ENCODE assay signal across 19 cellular contexts in the genomic region with DNA sequence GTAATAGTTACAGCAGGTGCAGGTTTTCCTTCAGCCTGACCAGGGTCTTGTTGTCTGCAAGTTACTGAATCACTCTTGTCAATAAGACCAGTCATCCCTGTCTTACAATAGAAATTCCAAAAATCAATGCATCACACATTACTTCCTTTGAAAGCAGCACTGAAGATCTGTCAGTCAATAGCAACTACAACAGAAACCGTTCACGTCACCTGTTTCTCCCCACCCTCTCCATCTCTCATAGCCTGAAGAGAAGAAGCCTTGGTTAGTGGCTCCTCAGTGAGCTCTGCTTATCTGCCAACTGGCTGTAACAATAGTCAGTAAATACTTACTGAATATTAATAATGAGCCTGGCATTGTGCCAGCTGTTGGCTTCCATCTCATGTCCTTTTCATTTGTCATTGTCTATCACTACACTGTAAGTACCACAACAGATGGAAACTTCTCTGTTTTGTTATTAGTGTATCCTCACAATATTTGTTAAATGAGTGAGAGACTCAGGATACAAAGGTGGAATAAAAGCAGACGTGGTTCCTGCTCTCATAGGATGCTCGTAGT.
A peak's percentile ranks its signal among the peaks of the same experiment; 100 is the strongest.
DNase-seq lines count a peak whose midpoint lies in the region; ATAC-seq and TF ChIP-seq lines count a peak whose summit lies in the region.
"Had no signal": no experiment of that assay in that cellular context is flagged by ENCODE, and none has a peak within 500 bp of the region (broad histone marks: within the 10 kb centered on the region; RNA-seq: fewer than 3 reads in every experiment).

No MANE protein-coding gene starts in this region.

- ATAC-seq in GM18517 (IDR thresholded peaks at IDR 0.05; ENCODE audit: unreplicated experiment) (peak; percentile 40), GM19463 (IDR thresholded peaks at IDR 0.05; ENCODE audit: unreplicated experiment) (peak; percentile 66), HG03196 (IDR thresholded peaks at IDR 0.05; ENCODE audit: unreplicated experiment) (peak; percentile 44)
- ATAC-seq: gastroesophageal sphincter, left lobe of liver had no signal

- DNase-seq in NCI-H748 treated with DMSO at 0.1 percent for 48 hours (lab: John Stamatoyannopoulos, UW) (peak; percentile 13), hepatocyte (ENCODE audit: low spot score) (no peak), DMS 273 (lab: John Stamatoyannopoulos, UW; ENCODE audit: unreplicated experiment) (no peak), DMS53 treated with DMSO at 0.1 percent for 48 hours (lab: John Stamatoyannopoulos, UW; ENCODE audit: unreplicated experiment) (no peak)
- DNase-seq: activated CD4-positive, alpha-beta T cell treated with anti-CD3 and anti-CD28 coated beads, Interleukin-2, amount 50 U/mL, for 48 hours; activated T-cell treated with anti-CD3 and anti-CD28 coated beads, Interleukin-2, amount 50 U/mL, for 24 hours; erythroblast; GDM1; GOT3; MG63; NK-92 treated with Interleukin-12 subunit alpha and Interleukin-12 subunit beta, amount 100 ng/mL, for 24 hours; RPMI8226; stimulated activated naive CD4-positive, alpha-beta T cell had no signal

- WGBS in hepatocyte (ENCODE audit: low lambda C conversion rate, missing lambda C conversion rate), result 76% methylated on average over 4 of the region's 4 CpGs

- H4K20me1 ChIP-seq in hepatocyte (ENCODE audit: insufficient read depth, poor library complexity, severe bottlenecking), result no peaks in the 10 kb centered on the region

- H3K27ac ChIP-seq in hepatocyte, result no peak overlapping the region
- H3K27ac ChIP-seq: gastroesophageal sphincter, tibial nerve had no signal

- no peaks in the 10 kb centered on the region for H3K4me1 ChIP-seq in hepatocyte (ENCODE audit: insufficient read depth)
- H3K4me1 ChIP-seq: gastroesophageal sphincter, tibial nerve had no signal

- no peaks in the 10 kb centered on the region for H3K36me3 ChIP-seq in hepatocyte (replicated peaks; ENCODE audit: insufficient read depth, low read depth)
- H3K36me3 ChIP-seq: gastroesophageal sphincter, MG63, tibial nerve had no signal

- no peaks in the 10 kb centered on the region for H3K27me3 ChIP-seq in hepatocyte
- H3K27me3 ChIP-seq: gastroesophageal sphincter, MG63, tibial nerve had no signal

- no peak overlapping the region for H3K4me3 ChIP-seq in hepatocyte
- H3K4me3 ChIP-seq: gastroesophageal sphincter, MG63, tibial nerve had no signal

- no peak for TF ChIP-seq CTCF in hepatocyte (IDR thresholded peaks at IDR 0.05; ENCODE audit: poor library complexity)

- no peaks in the 10 kb centered on the region for H3K79me2 ChIP-seq in hepatocyte

- no peak overlapping the region for H2AFZ ChIP-seq in hepatocyte

- H3K9me2 ChIP-seq in hepatocyte (replicated peaks; ENCODE audit: insufficient read depth), result no peaks in the 10 kb centered on the region

- H3K9me3 ChIP-seq in hepatocyte (ENCODE audit: low read depth), result no peaks in the 10 kb centered on the region
- H3K9me3 ChIP-seq: MG63, tibial nerve had no signal

- no peak overlapping the region for H3K4me2 ChIP-seq in hepatocyte
